ENCODE assay signal across 10 cellular contexts in genomic region chr16:1573301-1573700, GRCh38. TPM values are rescaled to one million over a fixed set of nuclear protein-coding genes. Genes with fewer than 3 reads are reported as not detected.
"Had no signal": no experiment of that assay in that cellular context is flagged by ENCODE, and none has a peak within 500 bp of the region (broad histone marks: within the 10 kb centered on the region; RNA-seq: fewer than 3 reads in every experiment).

No MANE protein-coding gene starts in this region.

- DNase-seq: GM23248, GOT3, H7, H9, HCEC 1CT, HFFc6 had no signal

- H3K4me1 Mint-ChIP-seq: GM23338, H9 had no signal

- H3K4me3 Mint-ChIP-seq: GM23338, H9, HFFc6 had no signal

- H3K27ac Mint-ChIP-seq: GM23338, HFFc6 had no signal

- H3K9me3 ChIP-seq: HAP-1 had no signal

- H3K9me3 Mint-ChIP-seq: HFFc6 had no signal

RNA-seq across cellular contexts. Expression of gene TMEM204, which starts 39.8 kb away (rescaled TPM):
- total RNA-seq: H1, H4, H9 had no signal
